ENCODE assay signal across 14 cellular contexts in genomic region chr22:19871023-19871844, GRCh38. TPM values are rescaled to one million over a fixed set of nuclear protein-coding genes. Genes with fewer than 3 reads are reported as not detected.
DNase-seq lines count a peak whose midpoint lies in the region; ATAC-seq, FAIRE-seq and TF ChIP-seq lines count a peak whose summit lies in the region.
"Had no signal": no experiment of that assay in that cellular context is flagged by ENCODE, and none has a peak within 500 bp of the region (broad histone marks: within the 10 kb centered on the region; RNA-seq: fewer than 3 reads in every experiment).

No MANE protein-coding gene starts in this region.

- H3K36me3 ChIP-seq in heart right ventricle (peaks cover 0 to under 1% (median 0%) of the 10 kb centered on the region in 9 donors), K562 (ENCODE audit: control insufficient read depth, insufficient read depth, low read length) (no peaks in the 10 kb centered on the region), mesenchymal stem cell (ENCODE audit: control insufficient read depth in 1 of 2, insufficient read depth in 2 of 2, low read depth in 1 of 2, low read length in 2 of 2) (peaks cover 0 to 30% of the 10 kb centered on the region in 2 experiments)

- DNase-seq in cardiac septum (ENCODE audit: low spot score) (peak; percentile 46), heart right ventricle (no peak), K562 (ENCODE audit: extremely low read depth in 1 of 4, low spot score in 3 of 4) (no peak), mesenchymal stem cell (no peak), ureter (ENCODE audit: low spot score) (peak; percentile 31), hepatic stellate cell (ENCODE audit: low spot score) (no peak), NCI-H2227 treated with DMSO at 0.1 percent for 48 hours (lab: John Stamatoyannopoulos, UW) (no peak)
- DNase-seq: NCI-H446, nephron progenitor cell had no signal

- H3K4me1 ChIP-seq in heart right ventricle (peaks cover 2 to 15% (median 10%) of the 10 kb centered on the region in 9 donors), K562 (replicated peaks in 1 of 2; ENCODE audit: control insufficient read depth in 2 of 2, insufficient read depth in 2 of 2, low read length in 2 of 2) (peaks cover 7 to 76% of the 10 kb centered on the region in 2 experiments; a peak in 4 of 5 replicates), mesenchymal stem cell (ENCODE audit: control insufficient read depth, insufficient read depth, low read depth, low read length) (peaks cover 24% of the 10 kb centered on the region)

- no TSS peak for BruUV-seq in K562 (replicated peaks; lab: Mats Ljungman, UMichigan)

- H3K18ac ChIP-seq in mesenchymal stem cell (ENCODE audit: low read depth in 1 of 2, low read length in 2 of 2) = no peak overlapping the region

- H3K27me3 ChIP-seq in heart right ventricle (no peaks in the 10 kb centered on the region), K562 (ENCODE audit: control insufficient read depth in 2 of 2, insufficient read depth in 2 of 2, low read length in 2 of 2) (peaks cover 2 to 30% of the 10 kb centered on the region in 2 experiments; a peak in 3 of 5 replicates), mesenchymal stem cell (ENCODE audit: control insufficient read depth in 1 of 2, insufficient read depth in 1 of 2, low read length in 2 of 2) (no peaks in the 10 kb centered on the region)
- H3K27me3 ChIP-seq: esophagus muscularis mucosa, hepatocyte had no signal

- H2BK15ac ChIP-seq in mesenchymal stem cell (ENCODE audit: low read depth, poor library complexity, severe bottlenecking) = peak overlapping the region; percentile 41

- no peak for TF ChIP-seq POLR2A in K562 (conservative IDR thresholded peaks at IDR 0.05)

- no peaks in the 10 kb centered on the region for H3K9me1 ChIP-seq in K562 (ENCODE audit: control insufficient read depth, insufficient read depth, low read length)

- H2AK5ac ChIP-seq in mesenchymal stem cell (ENCODE audit: low read length, severe bottlenecking) = no peak overlapping the region

- ATAC-seq in heart right ventricle (no peak), K562 (peak; percentile 3; the same call in 1 of the 3 replicates), SK-N-SH treated with all-trans-retinoic acid at 6 μM for 48 hours (no peak)

- peaks cover 7% of the 10 kb centered on the region for H3K79me1 ChIP-seq in mesenchymal stem cell (replicated peaks; ENCODE audit: low read length, poor library complexity, severe bottlenecking)

- 75 to 79% methylated on average over 19 of the region's 19 CpGs for WGBS in heart right ventricle, 2 donors
- WGBS in K562 (ENCODE audit: insufficient coverage, low coverage, missing lambda C conversion rate) = 18% methylated on average over 19 of the region's 19 CpGs
- WGBS in mesenchymal stem cell = 90% methylated on average over 19 of the region's 19 CpGs

- peak overlapping the region in 1 of 2 experiments; percentile 15 for H2BK12ac ChIP-seq in mesenchymal stem cell (ENCODE audit: low read length in 2 of 2)

- no peak overlapping the region for H3K4ac ChIP-seq in mesenchymal stem cell (ENCODE audit: low read depth in 1 of 2, low read length in 2 of 2)

- H3K27ac ChIP-seq in heart right ventricle (no peak overlapping the region), K562 (ENCODE audit: extremely low read depth, low read depth, low read length) (no peak overlapping the region), mesenchymal stem cell (ENCODE audit: low read length, poor library complexity, severe bottlenecking) (no peak overlapping the region)
- H3K27ac ChIP-seq: esophagus muscularis mucosa, hepatocyte, VCaP had no signal

- no peak overlapping the region for H2BK120ac ChIP-seq in mesenchymal stem cell (ENCODE audit: low read depth, low read length)

- intact Hi-C loops in cardiac septum (cut with DNase I) = no loop called here
- intact Hi-C loops in heart right ventricle (cut with DNase I) = loop anchor here in 1 of 10 donors (5.0 kb wide), 1 partner anchor 39 kb away; no protein-coding TSS in a partner anchor
- intact Hi-C loops in K562 (cut with micrococcal nuclease) = no loop called here

- H4K91ac ChIP-seq in mesenchymal stem cell (ENCODE audit: low read length) = peak overlapping the region; percentile 18

- peak overlapping the region in 1 of 2 experiments; percentile 23 for H3K23ac ChIP-seq in mesenchymal stem cell (ENCODE audit: low read length in 2 of 2)

- peaks cover 13% of the 10 kb centered on the region for H4K20me1 ChIP-seq in K562 (replicated peaks; ENCODE audit: control insufficient read depth, insufficient read depth, low read length)

- CTCF ChIA-PET in K562 (lab: Yijun Ruan, JAX; ENCODE audit: low intra/inter-chr PET ratio) = no interaction called here

- no peak overlapping the region for H2BK5ac ChIP-seq in mesenchymal stem cell (ENCODE audit: low read depth, low read length, poor library complexity, severe bottlenecking)

- H3K14ac ChIP-seq in mesenchymal stem cell (ENCODE audit: low read length in 2 of 2) = no peak overlapping the region

- H3K9ac ChIP-seq in K562 (ENCODE audit: insufficient read depth in 1 of 2, low read depth in 2 of 2, low read length in 2 of 2) = peak overlapping the region in 1 of 2 experiments; percentile 69; a peak in 2 of 4 replicates
- H3K9ac ChIP-seq in mesenchymal stem cell (ENCODE audit: low read length) = no peak overlapping the region

- TF ChIP-seq CTCF in heart right ventricle (IDR thresholded peaks at IDR 0.05) (no peak), K562 (IDR thresholded peaks at IDR 0.05 in 2 of 3, conservative IDR thresholded peaks at IDR 0.05 in 1 of 3; ENCODE audit: insufficient read depth in 2 of 3, low read depth in 1 of 3, low read length in 3 of 3) (no peak)

- no peak for FAIRE-seq in K562 (lab: Jason Lieb, UNC)
- FAIRE-seq: astrocyte had no signal

- H3K79me2 ChIP-seq in K562 (ENCODE audit: control insufficient read depth, insufficient read depth, low read length) = no peaks in the 10 kb centered on the region
- H3K79me2 ChIP-seq: hepatocyte had no signal

- TF ChIP-seq RAD21 in K562 (CRISPR knock-in tag; conservative IDR thresholded peaks at IDR 0.05 in 1 of 2, IDR thresholded peaks at IDR 0.05 in 1 of 2) = no peak

- H3K4me2 ChIP-seq in K562 (ENCODE audit: insufficient read depth, low read length) (no peak overlapping the region), mesenchymal stem cell (ENCODE audit: low read length, poor library complexity, severe bottlenecking) (no peak overlapping the region)
- H3K4me2 ChIP-seq: hepatocyte had no signal

- POLR2A ChIA-PET in K562 (lab: Yijun Ruan, JAX) = interaction anchor here (0.6 to 2.8 kb wide), 11 partner anchors 9 to 156 kb away, joined by 3 to 17 read pairs (median 4); partner anchors contain the start of genes GNB1L and RTL10

- TF ChIP-seq EP300 in K562 (IDR thresholded peaks at IDR 0.05; ENCODE audit: low read length) = no peak

- no peak overlapping the region for H3K4me3 ChIP-seq in heart right ventricle
- H3K4me3 ChIP-seq in K562 = no peak overlapping the region
- no peak overlapping the region for H3K4me3 ChIP-seq in mesenchymal stem cell (ENCODE audit: insufficient read depth in 1 of 2, low read depth in 1 of 2, low read length in 2 of 2)
- H3K4me3 ChIP-seq: esophagus muscularis mucosa, hepatocyte had no signal

- H2AFZ ChIP-seq in K562 (ENCODE audit: low read depth, low read length) (no peak overlapping the region), mesenchymal stem cell (ENCODE audit: low read depth, low read length) (no peak overlapping the region)
- H2AFZ ChIP-seq: hepatocyte had no signal

- in situ Hi-C loops in K562 (cut with MboI) = no loop called here

- H3K9me3 ChIP-seq in heart right ventricle = no peaks in the 10 kb centered on the region
- H3K9me3 ChIP-seq in K562 (replicated peaks; ENCODE audit: control insufficient read depth, insufficient read depth, low read depth, low read length) = no peaks in the 10 kb centered on the region
- no peaks in the 10 kb centered on the region for H3K9me3 ChIP-seq in mesenchymal stem cell (ENCODE audit: control insufficient read depth, low read length)
- H3K9me3 ChIP-seq: esophagus muscularis mucosa had no signal

- no peak overlapping the region for H4K8ac ChIP-seq in mesenchymal stem cell (ENCODE audit: low read length)

RNA-seq across cellular contexts. Expression of gene GNB1L, which starts 16.6 kb away (rescaled TPM):
- total RNA-seq in cardiac septum (2.0 TPM), heart right ventricle (1 to 10 TPM in 8 of 10 donors, under 1 TPM in 2; 0.76 to 3.6 (median 1.8) TPM), K562 (2014; rRNA removed) (48.9 and 69.1 TPM in 2 replicates), K562 (2014; rRNA removed; fragmentation: Illumina TruSeq; extraction: Trizol) (0.57 and 0.84 TPM in 2 replicates), K562 (2015; rRNA removed; fragmentation: Illumina TruSeq; extraction: Trizol) (17.8 and 20.6 TPM in 2 replicates), K562 (2021) (50.5 and 55.3 TPM in 2 replicates), ureter (6.0 TPM)
- polyA plus RNA-seq in heart right ventricle (1 to 10 TPM; 2.0 to 9.3 TPM), K562 (2011; rRNA removed) (10.2 and 35.0 TPM in 2 replicates), K562 (2014; fragmentation: Illumina TruSeq; extraction: Trizol) (1.9 and 18.0 TPM in 2 replicates), K562 (2014; fragmentation: Nextera tagmentation; extraction: Ambion mirVana) (1 to 10 TPM in 1 of 2 experiments, under 1 TPM in 1; 0.56 to 3.5 TPM), K562 (2014; rRNA removed) (40.7 and 41.3 TPM in 2 replicates)
- 5.3 and 21.3 TPM in 2 replicates for total RNA-seq in K562 (2011; cell fraction: chromatin; rRNA removed; ENCODE audit: low replicate concordance)
- 21.8 and 25.5 TPM in 2 replicates for total RNA-seq in K562 (2011; cell fraction: nucleolus; rRNA removed)
- total RNA-seq in K562 (2011; cell fraction: nucleoplasm; rRNA removed) = 7.3 and 7.8 TPM in 2 replicates
- polyA plus RNA-seq in K562 (2011; cell fraction: cytosol; rRNA removed) = 37.2 and 43.8 TPM in 2 replicates
- 33.2 and 43.3 TPM in 2 replicates for polyA plus RNA-seq in K562 (2011; cell fraction: nucleus; rRNA removed)
- polyA plus RNA-seq in K562 (2012) = 42.2 and 62.2 TPM in 2 replicates
- 2.8 and 3.7 TPM in 2 replicates for polyA minus RNA-seq in K562 (2011; rRNA and poly(A)+ RNA removed)
- polyA minus RNA-seq in K562 (2011; cell fraction: cytosol; rRNA and poly(A)+ RNA removed) = 13.2 and 33.0 TPM in 2 replicates
- 12.0 and 14.3 TPM in 2 replicates for polyA minus RNA-seq in K562 (2011; cell fraction: nucleus; rRNA and poly(A)+ RNA removed)
- 3.9 TPM for polyA plus RNA-seq in mesenchymal stem cell (2013, experiment 1 of 2)
- 3.9 TPM for polyA plus RNA-seq in mesenchymal stem cell (2013, experiment 2 of 2)

RNA-seq across cellular contexts. Expression of gene RTL10, which starts 16.6 kb away (rescaled TPM):
- 6.3 TPM for total RNA-seq in cardiac septum
- total RNA-seq in heart right ventricle = 10 to 100 TPM in 2 of 10 donors, 1 to 10 TPM in 8; 5.3 to 12.0 (median 7.2) TPM
- polyA plus RNA-seq in heart right ventricle = 1 to 10 TPM; 4.0 to 6.5 TPM
- 82.4 and 192 TPM in 2 replicates for total RNA-seq in K562 (2011; cell fraction: chromatin; rRNA removed; ENCODE audit: low replicate concordance)
- total RNA-seq in K562 (2011; cell fraction: nucleolus; rRNA removed) = 134 and 166 TPM in 2 replicates
- total RNA-seq in K562 (2011; cell fraction: nucleoplasm; rRNA removed) = 107 and 110 TPM in 2 replicates
- 32.5 and 42.0 TPM in 2 replicates for total RNA-seq in K562 (2014; rRNA removed)
- total RNA-seq in K562 (2014; rRNA removed; fragmentation: Illumina TruSeq; extraction: Trizol) = 16.3 and 19.8 TPM in 2 replicates
- 26.2 and 28.8 TPM in 2 replicates for total RNA-seq in K562 (2015; rRNA removed; fragmentation: Illumina TruSeq; extraction: Trizol)
- total RNA-seq in K562 (2021) = 75.4 and 75.5 TPM in 2 replicates
- polyA plus RNA-seq in K562 (2011; rRNA removed) = 32.7 and 82.6 TPM in 2 replicates
- 68.8 and 74.9 TPM in 2 replicates for polyA plus RNA-seq in K562 (2011; cell fraction: cytosol; rRNA removed)
- 124 and 157 TPM in 2 replicates for polyA plus RNA-seq in K562 (2011; cell fraction: nucleus; rRNA removed)
- polyA plus RNA-seq in K562 (2012) = 40.3 and 56.9 TPM in 2 replicates
- polyA plus RNA-seq in K562 (2014; fragmentation: Illumina TruSeq; extraction: Trizol) = 39.2 and 40.1 TPM in 2 replicates
- 10 to 100 TPM; 23.6 to 33.7 TPM for polyA plus RNA-seq in K562 (2014; fragmentation: Nextera tagmentation; extraction: Ambion mirVana)
- polyA plus RNA-seq in K562 (2014; rRNA removed) = 28.2 and 31.2 TPM in 2 replicates
- polyA minus RNA-seq in K562 (2011; rRNA and poly(A)+ RNA removed) = 49.5 and 66.5 TPM in 2 replicates
- 31.7 and 46.0 TPM in 2 replicates for polyA minus RNA-seq in K562 (2011; cell fraction: cytosol; rRNA and poly(A)+ RNA removed)
- 42.7 and 85.4 TPM in 2 replicates for polyA minus RNA-seq in K562 (2011; cell fraction: nucleus; rRNA and poly(A)+ RNA removed)
- 6.4 TPM for polyA plus RNA-seq in mesenchymal stem cell (2013, experiment 1 of 2)
- polyA plus RNA-seq in mesenchymal stem cell (2013, experiment 2 of 2) = 7.2 TPM
- total RNA-seq in ureter = 28.6 TPM

Comparison
In these comparisons a context has a peak if more than half of its experiments do, and no peak if none do; other contexts are left out.
1. DNase-seq: peak in cardiac septum (single experiment) and ureter (single experiment); none in heart right ventricle (0 of 2), K562 (0 of 4), mesenchymal stem cell (single experiment), hepatic stellate cell (single experiment) and NCI-H2227 treated with DMSO at 0.1 percent for 48 hours (single experiment).